ENCODE assay signal across 24 cellular contexts in the genomic region with DNA sequence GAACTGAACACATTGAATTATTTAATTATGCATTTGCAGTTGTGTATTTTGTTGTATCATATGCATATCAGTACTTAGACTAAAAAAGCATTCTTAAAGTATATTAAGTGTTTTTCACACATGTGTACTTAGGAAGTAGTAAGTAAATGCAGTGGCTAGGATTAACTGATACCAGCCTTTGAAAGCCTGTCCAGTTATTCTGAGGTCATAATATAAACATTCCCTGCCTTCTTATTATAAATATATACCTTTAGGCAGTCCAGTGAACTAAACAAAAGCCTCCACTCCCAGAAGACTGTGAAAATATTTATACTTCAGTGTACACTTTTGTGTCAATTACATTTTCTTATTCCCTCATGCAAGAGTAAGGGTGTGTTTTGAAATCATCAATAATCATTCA.
DNase-seq lines count a peak whose midpoint lies in the region; ATAC-seq, FAIRE-seq and TF ChIP-seq lines count a peak whose summit lies in the region.
"Had no signal": no experiment of that assay in that cellular context is flagged by ENCODE, and none has a peak within 500 bp of the region (broad histone marks: within the 10 kb centered on the region; RNA-seq: fewer than 3 reads in every experiment).

No MANE protein-coding gene starts in this region.

- H3K4me3 ChIP-seq in PC-3 (ENCODE audit: low read length) (no peak overlapping the region), fibroblast of villous mesenchyme (ENCODE audit: low read depth, low read length) (no peak overlapping the region), osteoblast (ENCODE audit: insufficient read depth, low read length) (no peak overlapping the region)
- H3K4me3 ChIP-seq: A549, BLaER1, GM23338, HAP-1 had no signal

- no peak overlapping the region for H3K9ac ChIP-seq in PC-3 (ENCODE audit: low read length)
- H3K9ac ChIP-seq: BLaER1 had no signal

- H3K9me2 ChIP-seq in PC-3 (replicated peaks; ENCODE audit: low read length) = no peaks in the 10 kb centered on the region

- no peak for DNase-seq in H54 (ENCODE audit: insufficient read length, low spot score)
- no peak for DNase-seq in PC-3
- DNase-seq in fibroblast of villous mesenchyme (ENCODE audit: low read depth) = peak; percentile 51
- DNase-seq in osteoblast (ENCODE audit: insufficient read length, low spot score, missing footprints) = peak; percentile 18
- no peak for DNase-seq in activated CD8-positive, alpha-beta memory T cell treated with anti-CD3 and anti-CD28 coated beads, Interleukin-2, amount 50 U/mL, for 4 hours
- DNase-seq in natural killer cell treated with Interleukin-12 subunit alpha and Interleukin-12 subunit beta and Interleukin-15 and Interleukin-18, amount 100 ng/mL, for 72 hours (ENCODE audit: low spot score) = no peak
- no peak for DNase-seq in AG08396 (ENCODE audit: low spot score)
- DNase-seq in NCI-H510A treated with DMSO at 0.1 percent for 48 hours (lab: John Stamatoyannopoulos, UW) = no peak
- DNase-seq: 8988T; ACHN; Caco-2; CD4-positive, CD25-positive, alpha-beta regulatory T cell; CD8-positive, alpha-beta T cell; DMS153; DND-41 had no signal

- H3K79me2 ChIP-seq in PC-3 (ENCODE audit: low read length) (no peaks in the 10 kb centered on the region), osteoblast (ENCODE audit: insufficient read depth, low read length) (no peaks in the 10 kb centered on the region)

- H3K4me2 ChIP-seq in PC-3 (ENCODE audit: low read length) = no peak overlapping the region
- no peak overlapping the region for H3K4me2 ChIP-seq in osteoblast (ENCODE audit: insufficient read depth, low read length)
- H3K4me2 ChIP-seq: A549, BLaER1, GM23338 had no signal

- H3K9me3 ChIP-seq in PC-3 (ENCODE audit: low read length) (no peaks in the 10 kb centered on the region), osteoblast (ENCODE audit: low read depth, low read length) (no peaks in the 10 kb centered on the region)
- H3K9me3 ChIP-seq: A549, BLaER1, Caco-2, HAP-1 had no signal

- no TSS peak for BruUV-seq in PC-3 (replicated peaks; lab: Mats Ljungman, UMichigan)

- peak; percentile 49; the same call in 1 of the 2 replicates for ATAC-seq in PC-3
- ATAC-seq in natural killer cell treated with Interleukin-12 subunit alpha and Interleukin-12 subunit beta and Interleukin-15 and Interleukin-18, amount 100 ng/mL, for 72 hours = no peak
- ATAC-seq: A549; CD8-positive, alpha-beta T cell; GM23338 had no signal

- POLR2A ChIA-PET in PC-3 (lab: Charles Lee; ENCODE audit: unreplicated experiment) = no interaction called here

- H3K4me1 ChIP-seq in PC-3 (ENCODE audit: insufficient read depth, low read length) (peaks cover 4% of the 10 kb centered on the region), osteoblast (ENCODE audit: insufficient read depth, low read length) (peaks cover 6% of the 10 kb centered on the region)
- H3K4me1 ChIP-seq: Caco-2, HAP-1 had no signal

- intact Hi-C loops in PC-3 (cut with micrococcal nuclease) = no loop called here

- CTCF ChIA-PET in PC-3 (lab: Charles Lee) = no interaction called here

- H3K27me3 ChIP-seq in PC-3 (ENCODE audit: low read length) (no peaks in the 10 kb centered on the region), osteoblast (ENCODE audit: insufficient read depth, low read length) (no peaks in the 10 kb centered on the region)
- H3K27me3 ChIP-seq: BLaER1 had no signal

- no peak overlapping the region for H3K27ac Mint-ChIP-seq in natural killer cell treated with Interleukin-12 subunit alpha and Interleukin-12 subunit beta and Interleukin-15 and Interleukin-18, amount 100 ng/mL, for 72 hours
- H3K27ac Mint-ChIP-seq: B cell; CD4-positive, CD25-positive, alpha-beta regulatory T cell; CD8-positive, alpha-beta T cell; GM23338 had no signal

- no peak overlapping the region for H3K4me3 Mint-ChIP-seq in natural killer cell treated with Interleukin-12 subunit alpha and Interleukin-12 subunit beta and Interleukin-15 and Interleukin-18, amount 100 ng/mL, for 72 hours
- H3K4me3 Mint-ChIP-seq: B cell; CD4-positive, CD25-positive, alpha-beta regulatory T cell; CD8-positive, alpha-beta T cell; GM23338 had no signal

- TF ChIP-seq CTCF in PC-3 (conservative IDR thresholded peaks at IDR 0.05; ENCODE audit: low read depth, low read length) (no peak), fibroblast of villous mesenchyme (IDR thresholded peaks at IDR 0.05; ENCODE audit: insufficient read depth, low read depth, low read length) (no peak), osteoblast (IDR thresholded peaks at IDR 0.05; ENCODE audit: extremely low read depth, low read depth, low read length) (no peak)

- peak; percentile 93 for FAIRE-seq in H54 (lab: Jason Lieb, UNC)
- FAIRE-seq: A549, G401.6, GM12892, GM19239 had no signal

- H3K9me3 Mint-ChIP-seq in natural killer cell treated with Interleukin-12 subunit alpha and Interleukin-12 subunit beta and Interleukin-15 and Interleukin-18, amount 100 ng/mL, for 72 hours = no peaks in the 10 kb centered on the region
- H3K9me3 Mint-ChIP-seq: CD4-positive, CD25-positive, alpha-beta regulatory T cell; CD8-positive, alpha-beta T cell; GM23338 had no signal

- H3K27me3 Mint-ChIP-seq in natural killer cell treated with Interleukin-12 subunit alpha and Interleukin-12 subunit beta and Interleukin-15 and Interleukin-18, amount 100 ng/mL, for 72 hours = no peaks in the 10 kb centered on the region
- H3K27me3 Mint-ChIP-seq: B cell; CD4-positive, CD25-positive, alpha-beta regulatory T cell had no signal

- H3K36me3 ChIP-seq in PC-3 (ENCODE audit: low read depth, low read length) = no peaks in the 10 kb centered on the region
- H3K36me3 ChIP-seq in osteoblast (ENCODE audit: insufficient read depth, low read length) = no peaks in the 10 kb centered on the region
- H3K36me3 ChIP-seq: HAP-1 had no signal

- no peak overlapping the region for H3K27ac ChIP-seq in PC-3 (ENCODE audit: low read length)
- no peak overlapping the region for H3K27ac ChIP-seq in osteoblast (ENCODE audit: low read depth, low read length)
- H3K27ac ChIP-seq: A549, BLaER1, C4-2B had no signal

- no peaks in the 10 kb centered on the region for H3F3A ChIP-seq in PC-3 (ENCODE audit: low read length, unreplicated experiment)

- H3K4me1 Mint-ChIP-seq in natural killer cell treated with Interleukin-12 subunit alpha and Interleukin-12 subunit beta and Interleukin-15 and Interleukin-18, amount 100 ng/mL, for 72 hours (ENCODE audit: low read depth in 2 of 2) = peaks cover 16 to 27% of the 10 kb centered on the region in 2 donors

- H4K20me1 ChIP-seq in PC-3 (ENCODE audit: low read length) (no peaks in the 10 kb centered on the region), osteoblast (ENCODE audit: insufficient read depth, low read length) (peaks cover 3% of the 10 kb centered on the region)

- peaks cover 4% of the 10 kb centered on the region for H3K36me3 Mint-ChIP-seq in natural killer cell treated with Interleukin-12 subunit alpha and Interleukin-12 subunit beta and Interleukin-15 and Interleukin-18, amount 100 ng/mL, for 72 hours

- TF ChIP-seq POLR2A in H54 (IDR thresholded peaks at IDR 0.05; ENCODE audit: low read depth, low read length) = no peak

- no peak overlapping the region for H2AFZ ChIP-seq in PC-3 (ENCODE audit: low read length)
- no peak overlapping the region for H2AFZ ChIP-seq in osteoblast (ENCODE audit: low read length)
- H2AFZ ChIP-seq: GM23338 had no signal

Comparison
In these comparisons a context has a peak if more than half of its experiments do, and no peak if none do; other contexts are left out.
1. DNase-seq: peak in fibroblast of villous mesenchyme (single experiment) and osteoblast (single experiment); none in H54 (single experiment), PC-3 (single experiment), activated CD8-positive, alpha-beta memory T cell treated with anti-CD3 and anti-CD28 coated beads, Interleukin-2, amount 50 U/mL, for 4 hours (single experiment), natural killer cell treated with Interleukin-12 subunit alpha and Interleukin-12 subunit beta and Interleukin-15 and Interleukin-18, amount 100 ng/mL, for 72 hours (single experiment), AG08396 (single experiment) and NCI-H510A treated with DMSO at 0.1 percent for 48 hours (single experiment).